In the genomic region with DNA sequence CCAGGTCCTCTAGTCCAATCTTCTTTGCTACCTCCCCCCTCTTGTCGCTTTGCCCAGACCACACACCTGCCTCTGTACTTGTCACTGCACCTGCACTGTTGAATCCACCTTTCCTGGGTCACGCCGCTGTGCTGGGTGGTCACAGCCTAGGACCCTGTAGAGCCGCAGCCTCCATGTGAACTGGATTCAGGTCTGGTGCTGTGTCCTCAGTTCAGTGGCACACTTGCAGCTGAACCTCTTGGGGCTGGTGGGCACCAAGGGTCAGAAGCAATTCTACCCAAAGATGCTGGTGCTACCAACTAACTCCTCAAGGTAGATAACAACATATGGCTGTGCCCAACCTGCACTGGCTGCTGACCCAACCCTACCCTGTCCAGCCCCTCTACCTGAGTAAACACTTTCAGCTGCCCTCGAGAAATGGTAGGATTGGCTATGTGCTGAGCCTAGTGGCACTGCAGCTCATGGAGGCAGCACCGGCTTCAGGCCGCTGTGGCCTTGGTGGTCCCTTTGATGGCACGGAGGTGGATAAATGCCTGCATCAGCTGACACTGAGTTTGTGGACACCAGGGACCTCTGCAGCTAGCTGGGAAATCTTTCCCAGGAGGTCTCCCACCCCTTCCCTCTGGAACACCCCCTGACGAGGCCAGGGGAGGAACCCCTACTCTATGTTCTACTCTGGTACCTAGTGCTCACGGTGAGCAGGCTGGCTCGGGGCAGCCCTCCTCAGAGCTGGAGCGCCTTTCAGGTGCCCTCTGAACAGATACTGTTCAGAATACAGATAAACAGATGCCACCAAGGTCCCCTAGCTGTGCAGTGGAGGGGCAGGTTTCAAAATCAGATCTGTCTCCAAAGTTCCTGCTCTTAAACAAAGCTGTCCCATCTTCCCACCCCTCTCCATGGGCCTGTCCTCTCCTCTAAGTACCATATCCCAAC, we compare ENCODE assay signal across 14 cellular contexts. TPM values are rescaled to one million over a fixed set of nuclear protein-coding genes. Genes with fewer than 3 reads are reported as not detected.
A peak's percentile ranks its signal among the peaks of the same experiment; 100 is the strongest.
DNase-seq lines count a peak whose midpoint lies in the region; ATAC-seq and TF ChIP-seq lines count a peak whose summit lies in the region.
"Had no signal": no experiment of that assay in that cellular context is flagged by ENCODE, and none has a peak within 500 bp of the region (broad histone marks: within the 10 kb centered on the region; RNA-seq: fewer than 3 reads in every experiment).

No MANE protein-coding gene starts in this region.

- H3K9ac ChIP-seq in endodermal cell (ENCODE audit: extremely low read depth, low read length, poor library complexity, severe bottlenecking), result no peak overlapping the region

- peak; percentile 16 for DNase-seq in activated naive CD4-positive, alpha-beta T cell treated with anti-CD3 and anti-CD28 coated beads, Interleukin-2, amount 10 ng/mL, durations not matched to agents 7 days and 5 days
- no peak for DNase-seq in activated naive CD4-positive, alpha-beta T cell treated with Interleukin-2 at 50 U/mL for 16 hours
- DNase-seq in endodermal cell (peak; percentile 44), NCI-H2171 treated with DMSO at 0.1 percent for 48 hours (lab: John Stamatoyannopoulos, UW) (no peak), HuH-7.5 (ENCODE audit: low spot score) (no peak)
- peak; percentile 23 for DNase-seq in stimulated activated CD8-positive, alpha-beta memory T cell treated with anti-CD3 and anti-CD28 coated beads, Interleukin-4, amount 100 ng/mL, for 48 hours
- DNase-seq: DMS79; MM.1S; stimulated activated CD4-positive, alpha-beta T cell treated with anti-CD3 and anti-CD28 coated beads, Interleukin-15, amount 100 ng/mL, for 24 hours; T1000 had no signal

- no peak overlapping the region for H3K27ac ChIP-seq in endodermal cell (ENCODE audit: low read depth, low read length)
- H3K27ac ChIP-seq: heart left ventricle had no signal

- H3K36me3 Mint-ChIP-seq in activated naive CD4-positive, alpha-beta T cell treated with anti-CD3 and anti-CD28 coated beads, Interleukin-2, amount 10 ng/mL, durations not matched to agents 7 days and 5 days, result peaks cover 41% of the 10 kb centered on the region
- H3K36me3 Mint-ChIP-seq in IgD-negative memory B cell, result peaks cover 6% of the 10 kb centered on the region
- peaks cover 25% of the 10 kb centered on the region for H3K36me3 Mint-ChIP-seq in endodermal cell (ENCODE audit: low read depth)

- no peaks in the 10 kb centered on the region for H3K9me3 ChIP-seq in endodermal cell (ENCODE audit: control insufficient read depth, low read length)
- H3K9me3 ChIP-seq: heart left ventricle had no signal

- no peaks in the 10 kb centered on the region for H3K9me3 Mint-ChIP-seq in activated naive CD4-positive, alpha-beta T cell treated with anti-CD3 and anti-CD28 coated beads, Interleukin-2, amount 10 ng/mL, durations not matched to agents 7 days and 5 days
- H3K9me3 Mint-ChIP-seq in IgD-negative memory B cell (no peaks in the 10 kb centered on the region), endodermal cell (peaks cover 2% of the 10 kb centered on the region)

- CTCF ChIA-PET in activated naive CD4-positive, alpha-beta T cell treated with anti-CD3 and anti-CD28 coated beads, Interleukin-2, amount 10 ng/mL, durations not matched to agents 7 days and 5 days (lab: Charles Lee), result interaction anchor here (0.5 to 0.7 kb wide), 2 partner anchors 17 to 91 kb away, joined by 3 read pairs; no protein-coding TSS in a partner anchor

- ATAC-seq in GM21390 (IDR thresholded peaks at IDR 0.05; ENCODE audit: unreplicated experiment), result no peak
- ATAC-seq: heart left ventricle, Right ventricle myocardium inferior had no signal

- no peak for TF ChIP-seq CTCF in endodermal cell (conservative IDR thresholded peaks at IDR 0.05)

- H3K36me3 ChIP-seq in endodermal cell (ENCODE audit: control insufficient read depth, insufficient read depth, low read length), result peaks cover 13% of the 10 kb centered on the region

- H3K27me3 ChIP-seq in endodermal cell (ENCODE audit: control insufficient read depth, insufficient read depth, low read length, poor library complexity, severe bottlenecking), result peaks cover 66% of the 10 kb centered on the region

- H3K4me3 ChIP-seq in endodermal cell (ENCODE audit: low read length), result no peak overlapping the region
- H3K4me3 ChIP-seq: heart left ventricle had no signal

- WGBS in endodermal cell (ENCODE audit: insufficient coverage in 1 of 2, insufficient read length in 1 of 2), 2 experiments, result 85 to 96% methylated on average over 11 to 12 of the region's 12 CpGs

- peaks cover 7% of the 10 kb centered on the region for H3K4me1 Mint-ChIP-seq in activated naive CD4-positive, alpha-beta T cell treated with anti-CD3 and anti-CD28 coated beads, Interleukin-2, amount 10 ng/mL, durations not matched to agents 7 days and 5 days
- H3K4me1 Mint-ChIP-seq in IgD-negative memory B cell (peaks cover 13 to 15% (median 15%) of the 10 kb centered on the region in 3 donors), endodermal cell (peaks cover 4% of the 10 kb centered on the region)

- no peaks in the 10 kb centered on the region for H3K27me3 Mint-ChIP-seq in activated naive CD4-positive, alpha-beta T cell treated with anti-CD3 and anti-CD28 coated beads, Interleukin-2, amount 10 ng/mL, durations not matched to agents 7 days and 5 days
- H3K27me3 Mint-ChIP-seq in IgD-negative memory B cell (no peaks in the 10 kb centered on the region), endodermal cell (ENCODE audit: insufficient read depth) (peaks cover 66% of the 10 kb centered on the region)

- no peak overlapping the region for H3K27ac Mint-ChIP-seq in activated naive CD4-positive, alpha-beta T cell treated with anti-CD3 and anti-CD28 coated beads, Interleukin-2, amount 10 ng/mL, durations not matched to agents 7 days and 5 days
- H3K27ac Mint-ChIP-seq in IgD-negative memory B cell, result peak overlapping the region; percentile 44 to 73 (median 59)
- no peak overlapping the region for H3K27ac Mint-ChIP-seq in endodermal cell

- H3K4me1 ChIP-seq in endodermal cell (ENCODE audit: control insufficient read depth, insufficient read depth, low read length), result no peaks in the 10 kb centered on the region

- no peak overlapping the region for H3K4me3 Mint-ChIP-seq in activated naive CD4-positive, alpha-beta T cell treated with anti-CD3 and anti-CD28 coated beads, Interleukin-2, amount 10 ng/mL, durations not matched to agents 7 days and 5 days
- H3K4me3 Mint-ChIP-seq in IgD-negative memory B cell (peak overlapping the region in 1 of 4 donors; percentile 6), endodermal cell (no peak overlapping the region)

RNA-seq across cellular contexts. Expression of gene AGAP2, which starts 14.3 kb away (rescaled TPM):
- 4.1 TPM for polyA plus RNA-seq in IgD-negative memory B cell
- total RNA-seq in endodermal cell, result under 1 TPM in 1 of 2 donors, not detected in 1; 0.44 TPM
- polyA plus RNA-seq in endodermal cell (2013, experiment 1 of 2), result 4.9 TPM
- 3.9 TPM for polyA plus RNA-seq in endodermal cell (2013, experiment 2 of 2)

RNA-seq across cellular contexts. Expression of gene TSPAN31, which starts 20.6 kb away (rescaled TPM):
- 52.8 TPM for polyA plus RNA-seq in IgD-negative memory B cell
- total RNA-seq in endodermal cell, result 10 to 100 TPM; 21.7 to 27.8 TPM
- 36.0 TPM for polyA plus RNA-seq in endodermal cell (2013, experiment 1 of 2)
- polyA plus RNA-seq in endodermal cell (2013, experiment 2 of 2), result 29.0 TPM

RNA-seq across cellular contexts. Expression of gene CDK4, which starts 27.8 kb away (rescaled TPM):
- polyA plus RNA-seq in IgD-negative memory B cell, result 77.4 TPM
- 100 to 1,000 TPM; 144 to 186 TPM for total RNA-seq in endodermal cell
- 157 TPM for polyA plus RNA-seq in endodermal cell (2013, experiment 1 of 2)
- polyA plus RNA-seq in endodermal cell (2013, experiment 2 of 2), result 137 TPM

RNA-seq across cellular contexts. Expression of gene OS9, which starts 30.3 kb away (rescaled TPM):
- polyA plus RNA-seq in IgD-negative memory B cell, result 70.4 TPM
- 100 to 1,000 TPM; 108 to 142 TPM for total RNA-seq in endodermal cell
- polyA plus RNA-seq in endodermal cell (2013, experiment 1 of 2), result 114 TPM
- 101 TPM for polyA plus RNA-seq in endodermal cell (2013, experiment 2 of 2)

RNA-seq across cellular contexts. Expression of gene MARCHF9, which starts 30.6 kb away (rescaled TPM):
- 11.9 TPM for polyA plus RNA-seq in IgD-negative memory B cell
- total RNA-seq in endodermal cell, result 10 to 100 TPM; 13.6 to 15.8 TPM
- 10.2 TPM for polyA plus RNA-seq in endodermal cell (2013, experiment 1 of 2)
- polyA plus RNA-seq in endodermal cell (2013, experiment 2 of 2), result 7.9 TPM

Comparison
In these comparisons a context has a peak if more than half of its experiments do, and no peak if none do; other contexts are left out.
1. DNase-seq: peak in activated naive CD4-positive, alpha-beta T cell treated with anti-CD3 and anti-CD28 coated beads, Interleukin-2, amount 10 ng/mL, durations not matched to agents 7 days and 5 days (single experiment), endodermal cell (single experiment) and stimulated activated CD8-positive, alpha-beta memory T cell treated with anti-CD3 and anti-CD28 coated beads, Interleukin-4, amount 100 ng/mL, for 48 hours (single experiment); none in activated naive CD4-positive, alpha-beta T cell treated with Interleukin-2 at 50 U/mL for 16 hours (single experiment), NCI-H2171 treated with DMSO at 0.1 percent for 48 hours (single experiment) and HuH-7.5 (single experiment).
2. H3K27ac Mint-ChIP-seq: peak in IgD-negative memory B cell (3 of 3); none in activated naive CD4-positive, alpha-beta T cell treated with anti-CD3 and anti-CD28 coated beads, Interleukin-2, amount 10 ng/mL, durations not matched to agents 7 days and 5 days (single experiment) and endodermal cell (single experiment).